Comparison of ENCODE assay signal across 2 cellular contexts in the genomic region with DNA sequence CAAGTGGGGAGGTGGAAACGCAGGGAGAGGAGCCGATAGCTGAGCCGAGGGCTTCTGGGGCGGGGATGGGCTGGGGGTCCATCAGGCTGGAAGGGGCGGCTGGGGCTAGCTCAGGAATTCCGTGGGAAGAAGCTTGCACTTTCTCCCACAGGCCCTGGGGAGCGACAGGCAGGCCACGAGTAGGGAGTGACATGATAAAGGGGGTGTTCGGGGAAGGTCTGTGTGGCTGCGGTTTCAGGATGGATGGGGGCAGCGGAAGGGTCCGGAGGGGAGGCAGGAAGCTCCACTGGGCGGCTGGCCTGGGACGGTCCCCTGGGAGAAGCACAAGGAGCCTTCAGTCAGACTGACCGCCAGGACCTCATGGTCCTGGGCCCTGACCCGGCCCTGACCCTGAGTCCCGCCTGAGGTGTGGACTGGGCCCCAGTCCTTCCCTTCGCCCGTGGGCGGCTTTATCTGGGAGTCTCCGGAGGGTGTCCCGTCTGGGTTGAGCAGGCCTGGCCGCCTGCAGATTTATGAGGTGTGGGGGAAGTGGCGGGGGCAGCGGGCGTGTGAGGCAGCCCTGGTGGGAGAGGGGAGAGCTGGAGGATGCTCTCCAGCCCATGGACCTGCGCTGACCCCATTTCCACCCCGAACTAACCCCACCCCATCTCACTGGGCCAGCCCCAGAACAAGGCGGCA.
TF ChIP-seq lines count a peak whose summit lies in the region.

No MANE protein-coding gene starts in this region.

TF ChIP-seq in HEK293, 187 proteins besides CTCF, POLR2A, EP300 and RAD21 (continued from another document):
- TF ChIP-seq ZNF777 (tag by site-specific recombination; IDR thresholded peaks at IDR 0.05; ENCODE audit: borderline replicate concordance) (no peak), ZBTB48 (tag by site-specific recombination; IDR thresholded peaks at IDR 0.05) (no peak), SCRT2 (tag by site-specific recombination; IDR thresholded peaks at IDR 0.05) (peak; percentile 52; the same call in 1 of the 2 replicates), EGR2 (tag by site-specific recombination; IDR thresholded peaks at IDR 0.05; ENCODE audit: low read depth) (peak; percentile 90), ZNF837 (tag by site-specific recombination; IDR thresholded peaks at IDR 0.05) (no peak), ZNF398 (tag by site-specific recombination; IDR thresholded peaks at IDR 0.05) (peak; percentile 28; the same call in 1 of the 2 replicates), ZNF211 (tag by site-specific recombination; IDR thresholded peaks at IDR 0.05; ENCODE audit: low read depth) (no peak), ZNF514 (tag by site-specific recombination; IDR thresholded peaks at IDR 0.05) (no peak), ZFP37 (tag by site-specific recombination; IDR thresholded peaks at IDR 0.05) (no peak), ZIC2 (tag by site-specific recombination; IDR thresholded peaks at IDR 0.05) (peak; percentile 32; the same call in 1 of the 2 replicates), KLF1 (tag by site-specific recombination; IDR thresholded peaks at IDR 0.05) (no peak), YY2 (tag by site-specific recombination; IDR thresholded peaks at IDR 0.05) (no peak), ZNF544 (tag by site-specific recombination; IDR thresholded peaks at IDR 0.05) (no peak), TRIM28 (IDR thresholded peaks at IDR 0.05; ENCODE audit: borderline replicate concordance, low read length) (no peak), ZFHX2 (tag by site-specific recombination; conservative IDR thresholded peaks at IDR 0.05) (peak; percentile 89), ZNF157 (tag by site-specific recombination; IDR thresholded peaks at IDR 0.05) (no peak)
- TF ChIP-seq, protein P1, sequence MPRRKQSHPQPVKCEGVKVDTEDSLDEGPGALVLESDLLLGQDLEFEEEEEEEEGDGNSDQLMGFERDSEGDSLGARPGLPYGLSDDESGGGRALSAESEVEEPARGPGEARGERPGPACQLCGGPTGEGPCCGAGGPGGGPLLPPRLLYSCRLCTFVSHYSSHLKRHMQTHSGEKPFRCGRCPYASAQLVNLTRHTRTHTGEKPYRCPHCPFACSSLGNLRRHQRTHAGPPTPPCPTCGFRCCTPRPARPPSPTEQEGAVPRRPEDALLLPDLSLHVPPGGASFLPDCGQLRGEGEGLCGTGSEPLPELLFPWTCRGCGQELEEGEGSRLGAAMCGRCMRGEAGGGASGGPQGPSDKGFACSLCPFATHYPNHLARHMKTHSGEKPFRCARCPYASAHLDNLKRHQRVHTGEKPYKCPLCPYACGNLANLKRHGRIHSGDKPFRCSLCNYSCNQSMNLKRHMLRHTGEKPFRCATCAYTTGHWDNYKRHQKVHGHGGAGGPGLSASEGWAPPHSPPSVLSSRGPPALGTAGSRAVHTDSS (tag by site-specific recombination; IDR thresholded peaks at IDR 0.05): no peak

TF ChIP-seq in K562, 482 proteins besides CTCF, POLR2A, EP300 and RAD21 (continued from another document and continues in another):
- TF ChIP-seq ETV6 (IDR thresholded peaks at IDR 0.05; ENCODE audit: borderline replicate concordance in 1 of 2, low read depth in 2 of 2, low read length in 1 of 2) (no peak), ETV6 (CRISPR knock-in tag; IDR thresholded peaks at IDR 0.05; ENCODE audit: borderline replicate concordance) (no peak), SMARCA5 (IDR thresholded peaks at IDR 0.05) (no peak), CBFA2T3 (IDR thresholded peaks at IDR 0.05) (peak; percentile 54), GATA2 (CRISPR knock-in tag; IDR thresholded peaks at IDR 0.05) (no peak), CREB1 (IDR thresholded peaks at IDR 0.05) (no peak), CREB1 (CRISPR knock-in tag; IDR thresholded peaks at IDR 0.05) (no peak), ZNF184 (CRISPR knock-in tag; IDR thresholded peaks at IDR 0.05) (no peak), SIN3A (IDR thresholded peaks at IDR 0.05; ENCODE audit: borderline replicate concordance in 2 of 2, control insufficient read depth in 1 of 2, low read depth in 2 of 2, low read length in 2 of 2) (no peak), EGR1 (conservative IDR thresholded peaks at IDR 0.05) (peak; percentile 80), NCOR1 (IDR thresholded peaks at IDR 0.05) (no peak), U2AF1 (optimal IDR thresholded peaks at IDR 0.05; ENCODE audit: low read depth, low read length) (no peak), TCF3 (CRISPR knock-in tag; IDR thresholded peaks at IDR 0.05) (peak; percentile 24), ARID2 (IDR thresholded peaks at IDR 0.05) (no peak), ZNF644 (tag; IDR thresholded peaks at IDR 0.05; ENCODE audit: low read depth) (no peak), ZNF239 (CRISPR knock-in tag; IDR thresholded peaks at IDR 0.05) (no peak), KDM2B (CRISPR knock-in tag; IDR thresholded peaks at IDR 0.05) (no peak), NFATC3 (IDR thresholded peaks at IDR 0.05) (no peak), ZNF146 (CRISPR knock-in tag; IDR thresholded peaks at IDR 0.05; ENCODE audit: unreplicated experiment) (no peak), ZNF766 (CRISPR knock-in tag; conservative IDR thresholded peaks at IDR 0.05) (no peak), C11orf30 (IDR thresholded peaks at IDR 0.05; ENCODE audit: low read depth) (no peak), SMARCA4 (IDR thresholded peaks at IDR 0.05) (no peak), EWSR1 (IDR thresholded peaks at IDR 0.05; ENCODE audit: borderline replicate concordance, low read depth, partially characterized antibody) (no peak), CEBPB (tag; IDR thresholded peaks at IDR 0.05) (no peak), NKRF (IDR thresholded peaks at IDR 0.05; ENCODE audit: borderline replicate concordance) (no peak), TBP (optimal IDR thresholded peaks at IDR 0.05; ENCODE audit: low read depth, low read length) (no peak), HMG20B (CRISPR knock-in tag; IDR thresholded peaks at IDR 0.05) (no peak), PCBP1 (IDR thresholded peaks at IDR 0.05; ENCODE audit: low read depth, low read length, poor library complexity, severe bottlenecking) (no peak)
- TF ChIP-seq, protein P2, sequence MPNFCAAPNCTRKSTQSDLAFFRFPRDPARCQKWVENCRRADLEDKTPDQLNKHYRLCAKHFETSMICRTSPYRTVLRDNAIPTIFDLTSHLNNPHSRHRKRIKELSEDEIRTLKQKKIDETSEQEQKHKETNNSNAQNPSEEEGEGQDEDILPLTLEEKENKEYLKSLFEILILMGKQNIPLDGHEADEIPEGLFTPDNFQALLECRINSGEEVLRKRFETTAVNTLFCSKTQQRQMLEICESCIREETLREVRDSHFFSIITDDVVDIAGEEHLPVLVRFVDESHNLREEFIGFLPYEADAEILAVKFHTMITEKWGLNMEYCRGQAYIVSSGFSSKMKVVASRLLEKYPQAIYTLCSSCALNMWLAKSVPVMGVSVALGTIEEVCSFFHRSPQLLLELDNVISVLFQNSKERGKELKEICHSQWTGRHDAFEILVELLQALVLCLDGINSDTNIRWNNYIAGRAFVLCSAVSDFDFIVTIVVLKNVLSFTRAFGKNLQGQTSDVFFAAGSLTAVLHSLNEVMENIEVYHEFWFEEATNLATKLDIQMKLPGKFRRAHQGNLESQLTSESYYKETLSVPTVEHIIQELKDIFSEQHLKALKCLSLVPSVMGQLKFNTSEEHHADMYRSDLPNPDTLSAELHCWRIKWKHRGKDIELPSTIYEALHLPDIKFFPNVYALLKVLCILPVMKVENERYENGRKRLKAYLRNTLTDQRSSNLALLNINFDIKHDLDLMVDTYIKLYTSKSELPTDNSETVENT (CRISPR knock-in tag; IDR thresholded peaks at IDR 0.05): no peak
- TF ChIP-seq, protein P3, sequence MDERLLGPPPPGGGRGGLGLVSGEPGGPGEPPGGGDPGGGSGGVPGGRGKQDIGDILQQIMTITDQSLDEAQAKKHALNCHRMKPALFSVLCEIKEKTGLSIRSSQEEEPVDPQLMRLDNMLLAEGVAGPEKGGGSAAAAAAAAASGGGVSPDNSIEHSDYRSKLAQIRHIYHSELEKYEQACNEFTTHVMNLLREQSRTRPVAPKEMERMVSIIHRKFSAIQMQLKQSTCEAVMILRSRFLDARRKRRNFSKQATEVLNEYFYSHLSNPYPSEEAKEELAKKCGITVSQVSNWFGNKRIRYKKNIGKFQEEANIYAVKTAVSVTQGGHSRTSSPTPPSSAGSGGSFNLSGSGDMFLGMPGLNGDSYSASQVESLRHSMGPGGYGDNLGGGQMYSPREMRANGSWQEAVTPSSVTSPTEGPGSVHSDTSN (CRISPR knock-in tag; IDR thresholded peaks at IDR 0.05; ENCODE audit: low read depth): no peak
- TF ChIP-seq, protein P3 (tag; conservative IDR thresholded peaks at IDR 0.05; ENCODE audit: low read depth): 0 out of 2 replicates have a peak, but pooled peaks have one; percentile 18
- TF ChIP-seq, protein P4, sequence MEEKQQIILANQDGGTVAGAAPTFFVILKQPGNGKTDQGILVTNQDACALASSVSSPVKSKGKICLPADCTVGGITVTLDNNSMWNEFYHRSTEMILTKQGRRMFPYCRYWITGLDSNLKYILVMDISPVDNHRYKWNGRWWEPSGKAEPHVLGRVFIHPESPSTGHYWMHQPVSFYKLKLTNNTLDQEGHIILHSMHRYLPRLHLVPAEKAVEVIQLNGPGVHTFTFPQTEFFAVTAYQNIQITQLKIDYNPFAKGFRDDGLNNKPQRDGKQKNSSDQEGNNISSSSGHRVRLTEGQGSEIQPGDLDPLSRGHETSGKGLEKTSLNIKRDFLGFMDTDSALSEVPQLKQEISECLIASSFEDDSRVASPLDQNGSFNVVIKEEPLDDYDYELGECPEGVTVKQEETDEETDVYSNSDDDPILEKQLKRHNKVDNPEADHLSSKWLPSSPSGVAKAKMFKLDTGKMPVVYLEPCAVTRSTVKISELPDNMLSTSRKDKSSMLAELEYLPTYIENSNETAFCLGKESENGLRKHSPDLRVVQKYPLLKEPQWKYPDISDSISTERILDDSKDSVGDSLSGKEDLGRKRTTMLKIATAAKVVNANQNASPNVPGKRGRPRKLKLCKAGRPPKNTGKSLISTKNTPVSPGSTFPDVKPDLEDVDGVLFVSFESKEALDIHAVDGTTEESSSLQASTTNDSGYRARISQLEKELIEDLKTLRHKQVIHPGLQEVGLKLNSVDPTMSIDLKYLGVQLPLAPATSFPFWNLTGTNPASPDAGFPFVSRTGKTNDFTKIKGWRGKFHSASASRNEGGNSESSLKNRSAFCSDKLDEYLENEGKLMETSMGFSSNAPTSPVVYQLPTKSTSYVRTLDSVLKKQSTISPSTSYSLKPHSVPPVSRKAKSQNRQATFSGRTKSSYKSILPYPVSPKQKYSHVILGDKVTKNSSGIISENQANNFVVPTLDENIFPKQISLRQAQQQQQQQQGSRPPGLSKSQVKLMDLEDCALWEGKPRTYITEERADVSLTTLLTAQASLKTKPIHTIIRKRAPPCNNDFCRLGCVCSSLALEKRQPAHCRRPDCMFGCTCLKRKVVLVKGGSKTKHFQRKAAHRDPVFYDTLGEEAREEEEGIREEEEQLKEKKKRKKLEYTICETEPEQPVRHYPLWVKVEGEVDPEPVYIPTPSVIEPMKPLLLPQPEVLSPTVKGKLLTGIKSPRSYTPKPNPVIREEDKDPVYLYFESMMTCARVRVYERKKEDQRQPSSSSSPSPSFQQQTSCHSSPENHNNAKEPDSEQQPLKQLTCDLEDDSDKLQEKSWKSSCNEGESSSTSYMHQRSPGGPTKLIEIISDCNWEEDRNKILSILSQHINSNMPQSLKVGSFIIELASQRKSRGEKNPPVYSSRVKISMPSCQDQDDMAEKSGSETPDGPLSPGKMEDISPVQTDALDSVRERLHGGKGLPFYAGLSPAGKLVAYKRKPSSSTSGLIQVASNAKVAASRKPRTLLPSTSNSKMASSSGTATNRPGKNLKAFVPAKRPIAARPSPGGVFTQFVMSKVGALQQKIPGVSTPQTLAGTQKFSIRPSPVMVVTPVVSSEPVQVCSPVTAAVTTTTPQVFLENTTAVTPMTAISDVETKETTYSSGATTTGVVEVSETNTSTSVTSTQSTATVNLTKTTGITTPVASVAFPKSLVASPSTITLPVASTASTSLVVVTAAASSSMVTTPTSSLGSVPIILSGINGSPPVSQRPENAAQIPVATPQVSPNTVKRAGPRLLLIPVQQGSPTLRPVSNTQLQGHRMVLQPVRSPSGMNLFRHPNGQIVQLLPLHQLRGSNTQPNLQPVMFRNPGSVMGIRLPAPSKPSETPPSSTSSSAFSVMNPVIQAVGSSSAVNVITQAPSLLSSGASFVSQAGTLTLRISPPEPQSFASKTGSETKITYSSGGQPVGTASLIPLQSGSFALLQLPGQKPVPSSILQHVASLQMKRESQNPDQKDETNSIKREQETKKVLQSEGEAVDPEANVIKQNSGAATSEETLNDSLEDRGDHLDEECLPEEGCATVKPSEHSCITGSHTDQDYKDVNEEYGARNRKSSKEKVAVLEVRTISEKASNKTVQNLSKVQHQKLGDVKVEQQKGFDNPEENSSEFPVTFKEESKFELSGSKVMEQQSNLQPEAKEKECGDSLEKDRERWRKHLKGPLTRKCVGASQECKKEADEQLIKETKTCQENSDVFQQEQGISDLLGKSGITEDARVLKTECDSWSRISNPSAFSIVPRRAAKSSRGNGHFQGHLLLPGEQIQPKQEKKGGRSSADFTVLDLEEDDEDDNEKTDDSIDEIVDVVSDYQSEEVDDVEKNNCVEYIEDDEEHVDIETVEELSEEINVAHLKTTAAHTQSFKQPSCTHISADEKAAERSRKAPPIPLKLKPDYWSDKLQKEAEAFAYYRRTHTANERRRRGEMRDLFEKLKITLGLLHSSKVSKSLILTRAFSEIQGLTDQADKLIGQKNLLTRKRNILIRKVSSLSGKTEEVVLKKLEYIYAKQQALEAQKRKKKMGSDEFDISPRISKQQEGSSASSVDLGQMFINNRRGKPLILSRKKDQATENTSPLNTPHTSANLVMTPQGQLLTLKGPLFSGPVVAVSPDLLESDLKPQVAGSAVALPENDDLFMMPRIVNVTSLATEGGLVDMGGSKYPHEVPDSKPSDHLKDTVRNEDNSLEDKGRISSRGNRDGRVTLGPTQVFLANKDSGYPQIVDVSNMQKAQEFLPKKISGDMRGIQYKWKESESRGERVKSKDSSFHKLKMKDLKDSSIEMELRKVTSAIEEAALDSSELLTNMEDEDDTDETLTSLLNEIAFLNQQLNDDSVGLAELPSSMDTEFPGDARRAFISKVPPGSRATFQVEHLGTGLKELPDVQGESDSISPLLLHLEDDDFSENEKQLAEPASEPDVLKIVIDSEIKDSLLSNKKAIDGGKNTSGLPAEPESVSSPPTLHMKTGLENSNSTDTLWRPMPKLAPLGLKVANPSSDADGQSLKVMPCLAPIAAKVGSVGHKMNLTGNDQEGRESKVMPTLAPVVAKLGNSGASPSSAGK (IDR thresholded peaks at IDR 0.05): no peak
